In the genomic region with DNA sequence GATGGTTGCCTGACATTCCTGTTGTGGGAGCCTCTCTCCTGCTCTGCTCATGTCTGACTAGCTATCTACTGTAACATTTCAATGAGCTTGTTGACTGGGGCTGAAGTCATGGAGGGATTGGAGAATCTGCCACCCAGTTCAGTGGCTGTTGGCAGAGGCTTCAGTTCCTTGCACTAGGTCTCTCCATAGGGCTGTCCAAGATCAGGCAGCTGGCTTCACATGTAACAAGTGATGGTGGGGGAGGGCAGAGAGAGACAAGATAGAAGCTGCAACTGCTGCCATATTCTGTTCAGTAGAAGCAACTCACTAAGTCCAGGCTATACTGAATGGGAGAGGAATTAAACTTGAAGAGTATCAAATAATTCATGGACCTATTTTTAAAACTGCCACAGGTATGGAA, we compare ENCODE assay signal across 26 cellular contexts.
"Had no signal": no experiment of that assay in that cellular context is flagged by ENCODE, and none has a peak within 500 bp of the region (broad histone marks: within the 10 kb centered on the region; RNA-seq: fewer than 3 reads in every experiment).

No MANE protein-coding gene starts in this region.

- H3K9me3 ChIP-seq: esophagus muscularis mucosa, gastrocnemius medialis had no signal

- DNase-seq: activated B cell treated with CpG ODN at 0.5 μM for 24 hours; activated CD4-positive, alpha-beta T cell treated with anti-CD3 and anti-CD28 coated beads for 48 hours; activated CD4-positive, alpha-beta T cell treated with anti-CD3 and anti-CD28 coated beads, Interleukin-2, amount 50 U/mL, for 1 hour; activated CD4-positive, alpha-beta T cell treated with anti-CD3 and anti-CD28 coated beads, Interleukin-2, amount 50 U/mL, for 48 hours; activated CD8-positive, alpha-beta memory T cell treated with anti-CD3 and anti-CD28 coated beads for 24 hours; activated CD8-positive, alpha-beta T cell treated with anti-CD3 and anti-CD28 coated beads for 36 hours; activated effector memory CD4-positive, alpha-beta T cell treated with Interleukin-2 at 50 U/mL for 16 hours; activated gamma-delta T cell treated with Interleukin-2 at 50 U/mL for 16 hours; activated naive CD4-positive, alpha-beta T cell treated with anti-CD3 and anti-CD28 coated beads, Interleukin-2, amount 50 U/mL, for 16 hours; activated naive CD4-positive, alpha-beta T cell treated with Interleukin-2 at 50 U/mL for 16 hours; activated T-cell treated with anti-CD3 and anti-CD28 coated beads, Interleukin-2, amount 50 U/mL, for 4 hours; amniotic stem cell; anterior cingulate cortex; brain microvascular endothelial cell; dorsolateral prefrontal cortex; effector memory CD4-positive, alpha-beta T cell; endodermal cell; foreskin keratinocyte; gastrocnemius medialis; glutamatergic neuron; T-helper 1 cell; T-helper 17 cell; T1000; WERI-Rb-1 had no signal

- H3K27ac ChIP-seq: brain microvascular endothelial cell, coronary artery, dorsolateral prefrontal cortex, esophagus muscularis mucosa, foreskin keratinocyte, gastrocnemius medialis, WERI-Rb-1 had no signal

- H3K36me3 ChIP-seq: brain microvascular endothelial cell, esophagus muscularis mucosa, gastrocnemius medialis, WERI-Rb-1 had no signal

- H3K27me3 ChIP-seq: brain microvascular endothelial cell, dorsolateral prefrontal cortex, esophagus muscularis mucosa, foreskin keratinocyte, gastrocnemius medialis had no signal

- H3K4me3 ChIP-seq: coronary artery, dorsolateral prefrontal cortex, esophagus muscularis mucosa, gastrocnemius medialis had no signal
